Comparison of ENCODE assay signal across 6 cellular contexts in the genomic region with DNA sequence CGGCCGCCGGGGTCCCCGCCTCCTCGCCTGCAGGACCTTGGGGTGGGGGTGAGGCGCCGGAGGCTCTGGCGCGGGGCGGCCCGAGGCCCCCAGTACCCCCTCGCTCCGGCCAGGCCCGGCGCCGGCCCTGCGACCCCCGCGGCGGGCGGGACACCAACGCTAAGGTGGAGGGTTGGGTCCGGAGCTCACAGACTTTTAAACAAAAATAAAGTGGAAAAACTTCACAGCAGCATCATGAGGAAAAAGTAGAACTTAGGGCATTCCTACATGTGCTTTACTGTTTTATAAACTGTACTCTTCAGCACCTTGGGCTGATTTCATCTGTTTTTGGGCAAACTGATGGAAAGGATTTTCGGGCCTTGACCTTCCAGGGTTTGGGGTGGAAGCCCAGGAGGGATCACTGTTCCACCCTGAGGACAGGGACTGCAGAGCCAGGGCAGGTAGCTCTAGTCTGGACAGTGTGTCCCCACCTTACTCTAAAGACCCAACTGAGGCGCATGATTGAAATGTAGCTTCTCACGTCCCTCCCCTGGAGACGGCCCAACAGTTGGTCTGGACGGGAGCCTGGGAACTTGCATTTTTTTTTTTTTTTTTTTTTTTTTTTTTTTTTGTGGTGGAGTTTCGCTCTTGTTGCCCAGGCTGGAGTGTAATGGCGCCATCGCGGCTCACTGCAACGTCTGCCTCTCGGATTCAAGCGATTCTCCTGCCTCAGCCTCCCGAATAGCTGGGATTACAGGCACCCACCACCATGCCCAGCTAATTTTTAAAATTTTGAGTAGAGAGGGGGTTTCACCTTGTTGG. TPM values are rescaled to one million over a fixed set of nuclear protein-coding genes. Genes with fewer than 3 reads are reported as not detected.
DNase-seq lines count a peak whose midpoint lies in the region; ATAC-seq and TF ChIP-seq lines count a peak whose summit lies in the region.

No MANE protein-coding gene starts in this region.

- peaks cover 0 to 4% (median 2%) of the 10 kb centered on the region in 4 donors for H3K36me3 ChIP-seq in liver (ENCODE audit: control insufficient read depth in 4 of 4, insufficient read depth in 3 of 4, low read depth in 1 of 4, low read length in 3 of 4)

- no peaks in the 10 kb centered on the region for H3K9me3 Mint-ChIP-seq in activated CD4-positive, alpha-beta memory T cell treated with anti-CD3 and anti-CD28 coated beads, Interleukin-2, amount 10 ng/mL, durations not matched to agents 7 days and 5 days

- POLR2A ChIA-PET in activated CD4-positive, alpha-beta memory T cell treated with anti-CD3 and anti-CD28 coated beads, Interleukin-2, amount 10 ng/mL, durations not matched to agents 7 days and 5 days (lab: Charles Lee) = interaction anchor here (0.9 to 4.9 kb wide), 20 partner anchors 11 to 330 kb away, joined by 3 to 50 read pairs (median 4); partner anchors contain the start of genes ATP5F1E, PRELID3B, STX16 and ZNF831

- peaks cover 5 to 24% (median 14%) of the 10 kb centered on the region in 4 donors for H3K4me1 ChIP-seq in liver (ENCODE audit: control insufficient read depth in 4 of 4, insufficient read depth in 4 of 4, low read length in 3 of 4)

- H3K27me3 Mint-ChIP-seq in activated CD4-positive, alpha-beta memory T cell treated with anti-CD3 and anti-CD28 coated beads, Interleukin-2, amount 10 ng/mL, durations not matched to agents 7 days and 5 days = peaks cover 6% of the 10 kb centered on the region

- DNase-seq in AG09309 (ENCODE audit: low read depth) (no peak), HFF-Myc (ENCODE audit: extremely low read depth, low read depth) (no peak), NK-92 (lab: John Stamatoyannopoulos, UW; ENCODE audit: unreplicated experiment) (no peak)
- peak; percentile 33 for DNase-seq in activated CD4-positive, alpha-beta memory T cell treated with anti-CD3 and anti-CD28 coated beads, Interleukin-2, amount 10 ng/mL, durations not matched to agents 7 days and 5 days

- ATAC-seq in HG02678 (IDR thresholded peaks at IDR 0.05; ENCODE audit: unreplicated experiment) = no peak

- H3K27me3 ChIP-seq in liver (ENCODE audit: control insufficient read depth in 4 of 4, insufficient read depth in 4 of 4, low read length in 3 of 4) = no peaks in the 10 kb centered on the region

- H3K4me3 ChIP-seq in AG09309 (ENCODE audit: control insufficient read depth, low read depth, low read length) (peak overlapping the region; percentile 83), HFF-Myc (replicated peaks; ENCODE audit: low read depth, low read length) (peak overlapping the region; percentile 92), liver (ENCODE audit: low read depth in 1 of 3, low read length in 3 of 3) (peak overlapping the region; percentile 83 to 98 (median 92))

- peak overlapping the region; percentile 63 to 68 for H3K27ac ChIP-seq in liver (ENCODE audit: low read depth in 1 of 2, low read length in 2 of 2)

- peaks cover 44% of the 10 kb centered on the region for H3K4me1 Mint-ChIP-seq in activated CD4-positive, alpha-beta memory T cell treated with anti-CD3 and anti-CD28 coated beads, Interleukin-2, amount 10 ng/mL, durations not matched to agents 7 days and 5 days

- H3K36me3 Mint-ChIP-seq in activated CD4-positive, alpha-beta memory T cell treated with anti-CD3 and anti-CD28 coated beads, Interleukin-2, amount 10 ng/mL, durations not matched to agents 7 days and 5 days (ENCODE audit: low read depth) = peaks cover 22% of the 10 kb centered on the region

- H3K27ac Mint-ChIP-seq in activated CD4-positive, alpha-beta memory T cell treated with anti-CD3 and anti-CD28 coated beads, Interleukin-2, amount 10 ng/mL, durations not matched to agents 7 days and 5 days = peak overlapping the region; percentile 79

- CTCF ChIA-PET in activated CD4-positive, alpha-beta memory T cell treated with anti-CD3 and anti-CD28 coated beads, Interleukin-2, amount 10 ng/mL, durations not matched to agents 7 days and 5 days (lab: Charles Lee) = interaction anchor here (0.6 kb wide), 1 partner anchor 276 kb away, joined by 3 read pairs; no protein-coding TSS in a partner anchor

- TF ChIP-seq CTCF in AG09309 (IDR thresholded peaks at IDR 0.05; ENCODE audit: control insufficient read depth, insufficient read depth, low read depth, low read length, missing control alignments) = no peak
- no peak for TF ChIP-seq CTCF in HFF-Myc (IDR thresholded peaks at IDR 0.05; ENCODE audit: low read depth, low read length, missing control alignments)
- no peak for TF ChIP-seq CTCF in liver (IDR thresholded peaks at IDR 0.05; ENCODE audit: low read depth, low read length, missing input control)

- no peaks in the 10 kb centered on the region for H3K9me3 ChIP-seq in liver (ENCODE audit: control insufficient read depth in 4 of 4, low read length in 3 of 4)

- peak overlapping the region; percentile 85 to 86 for H3K9ac ChIP-seq in liver (ENCODE audit: low read depth in 1 of 2, low read length in 2 of 2)

- TF ChIP-seq RAD21 in liver (IDR thresholded peaks at IDR 0.05) = peak in 1 of 2 donors; percentile 8

- peak overlapping the region; percentile 90 for H3K4me3 Mint-ChIP-seq in activated CD4-positive, alpha-beta memory T cell treated with anti-CD3 and anti-CD28 coated beads, Interleukin-2, amount 10 ng/mL, durations not matched to agents 7 days and 5 days

- WGBS in liver = 18% methylated on average over 36 of the region's 36 CpGs

TF ChIP-seq in liver, 16 proteins besides CTCF, POLR2A, EP300 and RAD21 (continues in another document):
- no peak for TF ChIP-seq JUND (IDR thresholded peaks at IDR 0.05)
- TF ChIP-seq EGR1 (IDR thresholded peaks at IDR 0.05; ENCODE audit: low read depth in 2 of 2) = no peak
- no peak for TF ChIP-seq TAF1 (conservative IDR thresholded peaks at IDR 0.05)
- no peak for TF ChIP-seq FOXA1 (IDR thresholded peaks at IDR 0.05)
- TF ChIP-seq GABPA (IDR thresholded peaks at IDR 0.05 in 1 of 2, conservative IDR thresholded peaks at IDR 0.05 in 1 of 2) = no peak
- TF ChIP-seq, protein P1, sequence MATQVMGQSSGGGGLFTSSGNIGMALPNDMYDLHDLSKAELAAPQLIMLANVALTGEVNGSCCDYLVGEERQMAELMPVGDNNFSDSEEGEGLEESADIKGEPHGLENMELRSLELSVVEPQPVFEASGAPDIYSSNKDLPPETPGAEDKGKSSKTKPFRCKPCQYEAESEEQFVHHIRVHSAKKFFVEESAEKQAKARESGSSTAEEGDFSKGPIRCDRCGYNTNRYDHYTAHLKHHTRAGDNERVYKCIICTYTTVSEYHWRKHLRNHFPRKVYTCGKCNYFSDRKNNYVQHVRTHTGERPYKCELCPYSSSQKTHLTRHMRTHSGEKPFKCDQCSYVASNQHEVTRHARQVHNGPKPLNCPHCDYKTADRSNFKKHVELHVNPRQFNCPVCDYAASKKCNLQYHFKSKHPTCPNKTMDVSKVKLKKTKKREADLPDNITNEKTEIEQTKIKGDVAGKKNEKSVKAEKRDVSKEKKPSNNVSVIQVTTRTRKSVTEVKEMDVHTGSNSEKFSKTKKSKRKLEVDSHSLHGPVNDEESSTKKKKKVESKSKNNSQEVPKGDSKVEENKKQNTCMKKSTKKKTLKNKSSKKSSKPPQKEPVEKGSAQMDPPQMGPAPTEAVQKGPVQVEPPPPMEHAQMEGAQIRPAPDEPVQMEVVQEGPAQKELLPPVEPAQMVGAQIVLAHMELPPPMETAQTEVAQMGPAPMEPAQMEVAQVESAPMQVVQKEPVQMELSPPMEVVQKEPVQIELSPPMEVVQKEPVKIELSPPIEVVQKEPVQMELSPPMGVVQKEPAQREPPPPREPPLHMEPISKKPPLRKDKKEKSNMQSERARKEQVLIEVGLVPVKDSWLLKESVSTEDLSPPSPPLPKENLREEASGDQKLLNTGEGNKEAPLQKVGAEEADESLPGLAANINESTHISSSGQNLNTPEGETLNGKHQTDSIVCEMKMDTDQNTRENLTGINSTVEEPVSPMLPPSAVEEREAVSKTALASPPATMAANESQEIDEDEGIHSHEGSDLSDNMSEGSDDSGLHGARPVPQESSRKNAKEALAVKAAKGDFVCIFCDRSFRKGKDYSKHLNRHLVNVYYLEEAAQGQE (IDR thresholded peaks at IDR 0.05) = no peak
- TF ChIP-seq ATF3 (IDR thresholded peaks at IDR 0.05) = no peak
- TF ChIP-seq YY1 (IDR thresholded peaks at IDR 0.05) = no peak
- TF ChIP-seq SP1 (IDR thresholded peaks at IDR 0.05) = no peak
- TF ChIP-seq NR2F2 (IDR thresholded peaks at IDR 0.05) = no peak
- TF ChIP-seq, protein P2, sequence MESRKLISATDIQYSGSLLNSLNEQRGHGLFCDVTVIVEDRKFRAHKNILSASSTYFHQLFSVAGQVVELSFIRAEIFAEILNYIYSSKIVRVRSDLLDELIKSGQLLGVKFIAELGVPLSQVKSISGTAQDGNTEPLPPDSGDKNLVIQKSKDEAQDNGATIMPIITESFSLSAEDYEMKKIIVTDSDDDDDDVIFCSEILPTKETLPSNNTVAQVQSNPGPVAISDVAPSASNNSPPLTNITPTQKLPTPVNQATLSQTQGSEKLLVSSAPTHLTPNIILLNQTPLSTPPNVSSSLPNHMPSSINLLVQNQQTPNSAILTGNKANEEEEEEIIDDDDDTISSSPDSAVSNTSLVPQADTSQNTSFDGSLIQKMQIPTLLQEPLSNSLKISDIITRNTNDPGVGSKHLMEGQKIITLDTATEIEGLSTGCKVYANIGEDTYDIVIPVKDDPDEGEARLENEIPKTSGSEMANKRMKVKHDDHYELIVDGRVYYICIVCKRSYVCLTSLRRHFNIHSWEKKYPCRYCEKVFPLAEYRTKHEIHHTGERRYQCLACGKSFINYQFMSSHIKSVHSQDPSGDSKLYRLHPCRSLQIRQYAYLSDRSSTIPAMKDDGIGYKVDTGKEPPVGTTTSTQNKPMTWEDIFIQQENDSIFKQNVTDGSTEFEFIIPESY (IDR thresholded peaks at IDR 0.05) = no peak

RNA-seq across cellular contexts. Expression of gene NELFCD, which starts 0.7 kb away (rescaled TPM):
- total RNA-seq in activated CD4-positive, alpha-beta memory T cell treated with anti-CD3 and anti-CD28 coated beads, Interleukin-2, amount 10 ng/mL, durations not matched to agents 7 days and 5 days = 10 to 100 TPM; 63.3 to 69.0 TPM
- total RNA-seq in liver = 10 to 100 TPM; 39.1 to 39.8 TPM
- polyA plus RNA-seq in liver = 10 to 100 TPM; 28.1 to 35.0 TPM

RNA-seq across cellular contexts. Expression of gene CTSZ, which starts 25.3 kb away (rescaled TPM):
- total RNA-seq in activated CD4-positive, alpha-beta memory T cell treated with anti-CD3 and anti-CD28 coated beads, Interleukin-2, amount 10 ng/mL, durations not matched to agents 7 days and 5 days = 10 to 100 TPM; 45.0 to 49.0 TPM
- total RNA-seq in liver = 100 to 1,000 TPM; 146 to 233 TPM
- polyA plus RNA-seq in liver = 100 to 1,000 TPM in 1 of 2 donors, 10 to 100 TPM in 1; 11.8 to 229 TPM

RNA-seq across cellular contexts. Expression of gene TUBB1, which starts 37.5 kb away (rescaled TPM):
- not detected for total RNA-seq in activated CD4-positive, alpha-beta memory T cell treated with anti-CD3 and anti-CD28 coated beads, Interleukin-2, amount 10 ng/mL, durations not matched to agents 7 days and 5 days
- 10 to 100 TPM in 1 of 2 donors, under 1 TPM in 1; 0.17 to 59.5 TPM for total RNA-seq in liver
- under 1 TPM; 0.20 to 0.28 TPM for polyA plus RNA-seq in liver

RNA-seq across cellular contexts. Expression of gene ATP5F1E, which starts 50.4 kb away (rescaled TPM):
- 10 to 100 TPM; 80.4 to 82.1 TPM for total RNA-seq in activated CD4-positive, alpha-beta memory T cell treated with anti-CD3 and anti-CD28 coated beads, Interleukin-2, amount 10 ng/mL, durations not matched to agents 7 days and 5 days
- total RNA-seq in liver = 10 to 100 TPM; 11.7 to 16.6 TPM
- 100 to 1,000 TPM in 1 of 2 donors, 10 to 100 TPM in 1; 38.8 to 148 TPM for polyA plus RNA-seq in liver
